In the genomic region with DNA sequence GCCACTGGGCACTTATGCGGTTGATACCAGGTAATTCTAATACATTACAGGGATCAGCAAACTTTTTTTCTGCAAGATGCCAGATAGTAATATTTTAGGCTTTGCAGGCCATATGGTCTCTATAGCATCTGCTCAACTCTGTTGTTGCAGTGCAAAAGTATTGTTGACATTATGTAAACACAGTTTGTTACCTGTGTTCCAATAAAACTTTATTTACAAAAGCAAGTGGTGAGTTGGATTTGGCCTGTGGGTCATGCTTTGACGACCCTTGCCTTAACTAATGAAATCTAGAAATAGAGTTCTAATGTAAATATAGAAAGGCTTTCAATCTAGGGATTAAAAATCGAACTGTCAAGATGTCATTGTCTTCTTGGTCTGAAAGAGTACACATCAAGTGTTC, we compare ENCODE assay signal across 17 cellular contexts. TPM values are rescaled to one million over a fixed set of nuclear protein-coding genes. Genes with fewer than 3 reads are reported as not detected.
DNase-seq lines count a peak whose midpoint lies in the region; ATAC-seq, FAIRE-seq and TF ChIP-seq lines count a peak whose summit lies in the region.
"Had no signal": no experiment of that assay in that cellular context is flagged by ENCODE, and none has a peak within 500 bp of the region (broad histone marks: within the 10 kb centered on the region; RNA-seq: fewer than 3 reads in every experiment).

No MANE protein-coding gene starts in this region.

- no peak overlapping the region for H3K4me3 ChIP-seq in K562

- H4K20me1 ChIP-seq in K562 (replicated peaks; ENCODE audit: control insufficient read depth, insufficient read depth, low read length): no peaks in the 10 kb centered on the region

- no peak for TF ChIP-seq RAD21 in K562 (CRISPR knock-in tag; conservative IDR thresholded peaks at IDR 0.05 in 1 of 2, IDR thresholded peaks at IDR 0.05 in 1 of 2)

- no peaks in the 10 kb centered on the region for H3K36me3 Mint-ChIP-seq in natural killer cell
- no peaks in the 10 kb centered on the region for H3K36me3 Mint-ChIP-seq in natural killer cell treated with Interleukin-12 subunit alpha and Interleukin-12 subunit beta and Interleukin-15 and Interleukin-18, amount 100 ng/mL, for 72 hours
- H3K36me3 Mint-ChIP-seq: CD8-positive, alpha-beta T cell had no signal

- no peaks in the 10 kb centered on the region for H3K9me3 ChIP-seq in K562 (replicated peaks; ENCODE audit: control insufficient read depth, insufficient read depth, low read depth, low read length)
- H3K9me3 ChIP-seq: Caco-2 had no signal

- H3K27ac Mint-ChIP-seq in natural killer cell: peak overlapping the region; percentile 38 to 48
- H3K27ac Mint-ChIP-seq in natural killer cell treated with Interleukin-12 subunit alpha and Interleukin-12 subunit beta and Interleukin-15 and Interleukin-18, amount 100 ng/mL, for 72 hours: no peak overlapping the region

- H3K4me2 ChIP-seq in K562 (ENCODE audit: insufficient read depth, low read length): no peak overlapping the region

- TF ChIP-seq CTCF in natural killer cell (IDR thresholded peaks at IDR 0.05) (no peak), K562 (IDR thresholded peaks at IDR 0.05 in 2 of 3, conservative IDR thresholded peaks at IDR 0.05 in 1 of 3; ENCODE audit: insufficient read depth in 2 of 3, low read depth in 1 of 3, low read length in 3 of 3) (no peak)

- WGBS in K562 (ENCODE audit: insufficient coverage, low coverage, missing lambda C conversion rate): 52% methylated on average over 3 of the region's 3 CpGs

- POLR2A ChIA-PET in K562 (lab: Yijun Ruan, JAX): no interaction called here

- H3K4me1 Mint-ChIP-seq in natural killer cell: peaks cover 56 to 68% of the 10 kb centered on the region in 2 donors
- H3K4me1 Mint-ChIP-seq in natural killer cell treated with Interleukin-12 subunit alpha and Interleukin-12 subunit beta and Interleukin-15 and Interleukin-18, amount 100 ng/mL, for 72 hours (ENCODE audit: low read depth in 2 of 2): peaks cover 37 to 39% of the 10 kb centered on the region in 2 donors

- no peak overlapping the region for H3K9ac ChIP-seq in K562 (ENCODE audit: insufficient read depth in 1 of 2, low read depth in 2 of 2, low read length in 2 of 2)

- TF ChIP-seq EP300 in K562 (IDR thresholded peaks at IDR 0.05; ENCODE audit: low read length): no peak

- no peak for ATAC-seq in natural killer cell
- no peak for ATAC-seq in natural killer cell treated with Interleukin-12 subunit alpha and Interleukin-12 subunit beta and Interleukin-15 and Interleukin-18, amount 100 ng/mL, for 72 hours
- ATAC-seq in K562: no peak
- ATAC-seq: CD8-positive, alpha-beta T cell; HCT116 had no signal

- CTCF ChIA-PET in K562 (lab: Yijun Ruan, JAX; ENCODE audit: low intra/inter-chr PET ratio): no interaction called here

- no peaks in the 10 kb centered on the region for H3K9me1 ChIP-seq in K562 (ENCODE audit: control insufficient read depth, insufficient read depth, low read length)

- no peaks in the 10 kb centered on the region for H3K27me3 Mint-ChIP-seq in natural killer cell (ENCODE audit: low read depth in 2 of 2)
- H3K27me3 Mint-ChIP-seq in natural killer cell treated with Interleukin-12 subunit alpha and Interleukin-12 subunit beta and Interleukin-15 and Interleukin-18, amount 100 ng/mL, for 72 hours: no peaks in the 10 kb centered on the region

- no peak overlapping the region for H3K4me3 Mint-ChIP-seq in natural killer cell
- H3K4me3 Mint-ChIP-seq in natural killer cell treated with Interleukin-12 subunit alpha and Interleukin-12 subunit beta and Interleukin-15 and Interleukin-18, amount 100 ng/mL, for 72 hours: no peak overlapping the region
- H3K4me3 Mint-ChIP-seq: CD8-positive, alpha-beta T cell had no signal

- H3K79me2 ChIP-seq in K562 (ENCODE audit: control insufficient read depth, insufficient read depth, low read length): peaks cover 26% of the 10 kb centered on the region; the same call in 1 of the 3 replicates

- intact Hi-C loops in natural killer cell (cut with micrococcal nuclease): no loop called here
- intact Hi-C loops in K562 (cut with micrococcal nuclease): no loop called here

- in situ Hi-C loops in K562 (cut with MboI): no loop called here

- no peaks in the 10 kb centered on the region for H3K36me3 ChIP-seq in K562 (ENCODE audit: control insufficient read depth, insufficient read depth, low read length)

- no peaks in the 10 kb centered on the region for H3K4me1 ChIP-seq in K562 (replicated peaks in 1 of 2; ENCODE audit: control insufficient read depth in 2 of 2, insufficient read depth in 2 of 2, low read length in 2 of 2)

- TF ChIP-seq POLR2A in K562 (conservative IDR thresholded peaks at IDR 0.05): no peak

- H3K9me3 Mint-ChIP-seq in natural killer cell: no peaks in the 10 kb centered on the region
- no peaks in the 10 kb centered on the region for H3K9me3 Mint-ChIP-seq in natural killer cell treated with Interleukin-12 subunit alpha and Interleukin-12 subunit beta and Interleukin-15 and Interleukin-18, amount 100 ng/mL, for 72 hours
- H3K9me3 Mint-ChIP-seq: CD8-positive, alpha-beta T cell had no signal

- H3K27ac ChIP-seq in K562 (ENCODE audit: extremely low read depth, low read depth, low read length): no peak overlapping the region

- no peak for DNase-seq in natural killer cell
- no peak for DNase-seq in natural killer cell treated with Interleukin-12 subunit alpha and Interleukin-12 subunit beta and Interleukin-15 and Interleukin-18, amount 100 ng/mL, for 72 hours (ENCODE audit: low spot score)
- peak; percentile 31 for DNase-seq in NCI-H69 (lab: John Stamatoyannopoulos, UW)
- no peak for DNase-seq in K562 (ENCODE audit: extremely low read depth in 1 of 4, low spot score in 3 of 4)
- no peak for DNase-seq in NCI-H1417 (lab: John Stamatoyannopoulos, UW)
- DNase-seq in COLO668 (lab: John Stamatoyannopoulos, UW; ENCODE audit: unreplicated experiment): no peak
- DNase-seq in NCI-H2196 treated with DMSO at 0.1 percent for 48 hours (lab: John Stamatoyannopoulos, UW; ENCODE audit: unreplicated experiment): no peak
- DNase-seq in activated CD4-positive, alpha-beta T cell treated with anti-CD3 and anti-CD28 coated beads for 48 hours: no peak
- DNase-seq: ACHN; C1 segment of cervical spinal cord; Caco-2; CD8-positive, alpha-beta T cell; DMS53; GF-D8; IMR-90 had no signal

- H2AFZ ChIP-seq in K562 (ENCODE audit: low read depth, low read length): no peak overlapping the region

- FAIRE-seq in K562 (lab: Jason Lieb, UNC): no peak
- FAIRE-seq: H1 had no signal

- no TSS peak for BruUV-seq in K562 (replicated peaks; lab: Mats Ljungman, UMichigan)

- H3K27me3 ChIP-seq in K562 (ENCODE audit: control insufficient read depth in 2 of 2, insufficient read depth in 2 of 2, low read length in 2 of 2): no peaks in the 10 kb centered on the region

TF ChIP-seq in K562, 482 proteins besides CTCF, POLR2A, EP300 and RAD21 (continues in another document):
- TF ChIP-seq POLR2AphosphoS2 (IDR thresholded peaks at IDR 0.05; ENCODE audit: low read length) (no peak), ZNF212 (CRISPR knock-in tag; IDR thresholded peaks at IDR 0.05) (no peak), EWSR1 (IDR thresholded peaks at IDR 0.05; ENCODE audit: borderline replicate concordance, low read depth, partially characterized antibody) (no peak), ZNF165 (CRISPR knock-in tag; IDR thresholded peaks at IDR 0.05; ENCODE audit: borderline replicate concordance) (no peak)

RNA-seq across cellular contexts. Expression of gene PIK3CA, which starts 44.4 kb away (rescaled TPM):
- total RNA-seq in natural killer cell (10 to 100 TPM; 37.1 to 40.9 (median 40.2) TPM), K562 (2014; rRNA removed) (8.5 and 10.3 TPM in 2 replicates), K562 (2014; rRNA removed; fragmentation: Illumina TruSeq; extraction: Trizol) (19.4 and 24.5 TPM in 2 replicates), K562 (2015; rRNA removed; fragmentation: Illumina TruSeq; extraction: Trizol) (14.6 and 14.7 TPM in 2 replicates), K562 (2021) (15.5 and 17.2 TPM in 2 replicates)
- total RNA-seq in natural killer cell treated with Interleukin-12 subunit alpha and Interleukin-12 subunit beta and Interleukin-15 and Interleukin-18, amount 100 ng/mL, for 72 hours: 10 to 100 TPM; 10.9 to 21.9 TPM
- total RNA-seq in K562 (2011; cell fraction: chromatin; rRNA removed; ENCODE audit: low replicate concordance): 8.2 and 43.1 TPM in 2 replicates
- total RNA-seq in K562 (2011; cell fraction: nucleolus; rRNA removed): 3.2 and 4.7 TPM in 2 replicates
- 8.1 and 11.2 TPM in 2 replicates for total RNA-seq in K562 (2011; cell fraction: nucleoplasm; rRNA removed)
- polyA plus RNA-seq in K562 (2011; rRNA removed) (12.0 and 17.9 TPM in 2 replicates), K562 (2014; fragmentation: Illumina TruSeq; extraction: Trizol) (10.8 and 11.7 TPM in 2 replicates), K562 (2014; fragmentation: Nextera tagmentation; extraction: Ambion mirVana) (1 to 10 TPM; 3.8 to 4.8 TPM), K562 (2014; rRNA removed) (5.6 and 7.7 TPM in 2 replicates)
- polyA plus RNA-seq in K562 (2011; cell fraction: cytosol; rRNA removed): 1.8 and 4.4 TPM in 2 replicates
- polyA plus RNA-seq in K562 (2011; cell fraction: nucleus; rRNA removed): 5.8 and 10.5 TPM in 2 replicates
- polyA plus RNA-seq in K562 (2012): 9.5 and 10.6 TPM in 2 replicates
- 40.6 and 48.2 TPM in 2 replicates for polyA minus RNA-seq in K562 (2011; rRNA and poly(A)+ RNA removed)
- polyA minus RNA-seq in K562 (2011; cell fraction: cytosol; rRNA and poly(A)+ RNA removed): 12.7 and 15.1 TPM in 2 replicates
- 12.8 and 28.8 TPM in 2 replicates for polyA minus RNA-seq in K562 (2011; cell fraction: nucleus; rRNA and poly(A)+ RNA removed)

RNA-seq across cellular contexts. Expression of gene KCNMB3, which starts 58.4 kb away (rescaled TPM):
- total RNA-seq in natural killer cell (1 to 10 TPM; 1.3 to 1.8 (median 1.4) TPM), K562 (2014; rRNA removed) (8.7 and 12.3 TPM in 2 replicates), K562 (2014; rRNA removed; fragmentation: Illumina TruSeq; extraction: Trizol) (15.3 and 16.5 TPM in 2 replicates), K562 (2015; rRNA removed; fragmentation: Illumina TruSeq; extraction: Trizol) (13.7 and 13.8 TPM in 2 replicates), K562 (2021) (9.9 and 14.3 TPM in 2 replicates)
- total RNA-seq in natural killer cell treated with Interleukin-12 subunit alpha and Interleukin-12 subunit beta and Interleukin-15 and Interleukin-18, amount 100 ng/mL, for 72 hours: 1 to 10 TPM; 2.0 to 2.1 TPM
- total RNA-seq in K562 (2011; cell fraction: chromatin; rRNA removed; ENCODE audit: low replicate concordance): 42.1 and 87.2 TPM in 2 replicates
- total RNA-seq in K562 (2011; cell fraction: nucleolus; rRNA removed): 16.3 and 21.2 TPM in 2 replicates
- 33.8 and 60.6 TPM in 2 replicates for total RNA-seq in K562 (2011; cell fraction: nucleoplasm; rRNA removed)
- polyA plus RNA-seq in K562 (2011; rRNA removed) (18.6 and 21.1 TPM in 2 replicates), K562 (2014; fragmentation: Illumina TruSeq; extraction: Trizol) (17.6 and 20.4 TPM in 2 replicates), K562 (2014; fragmentation: Nextera tagmentation; extraction: Ambion mirVana) (1 to 10 TPM; 7.0 to 7.8 TPM), K562 (2014; rRNA removed) (13.0 and 19.8 TPM in 2 replicates)
- 5.8 and 7.4 TPM in 2 replicates for polyA plus RNA-seq in K562 (2011; cell fraction: cytosol; rRNA removed)
- 48.8 and 65.5 TPM in 2 replicates for polyA plus RNA-seq in K562 (2011; cell fraction: nucleus; rRNA removed)
- polyA plus RNA-seq in K562 (2012): 11.9 and 19.9 TPM in 2 replicates
- polyA minus RNA-seq in K562 (2011; rRNA and poly(A)+ RNA removed): 27.8 and 30.2 TPM in 2 replicates
- 1.8 and 3.6 TPM in 2 replicates for polyA minus RNA-seq in K562 (2011; cell fraction: cytosol; rRNA and poly(A)+ RNA removed)
- 26.3 and 37.4 TPM in 2 replicates for polyA minus RNA-seq in K562 (2011; cell fraction: nucleus; rRNA and poly(A)+ RNA removed)

Comparison
In these comparisons a context has a peak if more than half of its experiments do, and no peak if none do; other contexts are left out.
1. H3K27ac Mint-ChIP-seq: peak in natural killer cell (2 of 2); none in natural killer cell treated with Interleukin-12 subunit alpha and Interleukin-12 subunit beta and Interleukin-15 and Interleukin-18, amount 100 ng/mL, for 72 hours (0 of 2).